Comparison of ENCODE assay signal across 1 cellular context in the genomic region with DNA sequence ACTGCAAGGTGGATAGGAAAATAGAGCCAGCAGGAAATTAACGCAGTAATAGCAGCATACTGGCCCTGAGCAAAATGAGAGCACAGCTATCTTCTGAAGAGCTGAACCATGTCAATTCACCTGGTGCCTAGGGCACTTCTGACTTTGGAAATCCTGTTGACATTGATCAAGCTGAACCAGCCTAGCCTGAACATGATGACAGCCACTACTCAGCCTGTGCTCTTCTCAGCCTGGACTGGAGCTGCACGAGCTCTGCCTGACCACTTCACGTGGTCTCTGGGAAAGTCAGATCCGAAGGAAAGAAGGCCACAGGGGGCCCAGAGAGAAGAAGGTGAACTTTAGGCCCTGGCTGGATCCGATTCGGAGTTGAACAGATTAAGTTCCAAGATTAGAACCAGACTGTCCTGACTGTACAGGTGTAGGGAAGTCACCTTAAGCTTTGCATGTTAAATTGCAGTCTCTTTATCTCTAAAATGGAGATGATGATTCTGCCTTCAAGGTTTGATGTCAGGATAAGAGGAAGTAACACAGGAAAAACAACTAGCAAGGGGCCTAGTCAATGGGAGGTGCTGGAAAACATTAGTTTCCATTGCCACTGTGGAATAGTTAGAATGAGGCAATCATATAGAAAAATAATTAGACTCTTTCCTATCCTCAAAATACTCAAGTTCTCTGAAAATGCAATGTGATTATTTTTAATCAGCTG.
TF ChIP-seq lines count a peak whose summit lies in the region.

No MANE protein-coding gene starts in this region.

TF ChIP-seq in GM12878, 131 proteins besides CTCF, POLR2A, EP300 and RAD21 (continued from another document):
- TF ChIP-seq REST (IDR thresholded peaks at IDR 0.05; ENCODE audit: low read depth, low read length) (no peak), RAD51 (IDR thresholded peaks at IDR 0.05) (no peak), MYC (IDR thresholded peaks at IDR 0.05; ENCODE audit: insufficient read depth, insufficient read length, insufficient replicate concordance, low read length, severe bottlenecking) (no peak), HDAC2 (IDR thresholded peaks at IDR 0.05) (no peak), SPI1 (IDR thresholded peaks at IDR 0.05; ENCODE audit: borderline replicate concordance, insufficient read depth, low read depth, low read length) (no peak), CREM (IDR thresholded peaks at IDR 0.05; ENCODE audit: low read depth) (no peak), GABPA (IDR thresholded peaks at IDR 0.05; ENCODE audit: low read depth) (no peak), RB1 (IDR thresholded peaks at IDR 0.05; ENCODE audit: borderline replicate concordance) (no peak)
- TF ChIP-seq, protein P1, sequence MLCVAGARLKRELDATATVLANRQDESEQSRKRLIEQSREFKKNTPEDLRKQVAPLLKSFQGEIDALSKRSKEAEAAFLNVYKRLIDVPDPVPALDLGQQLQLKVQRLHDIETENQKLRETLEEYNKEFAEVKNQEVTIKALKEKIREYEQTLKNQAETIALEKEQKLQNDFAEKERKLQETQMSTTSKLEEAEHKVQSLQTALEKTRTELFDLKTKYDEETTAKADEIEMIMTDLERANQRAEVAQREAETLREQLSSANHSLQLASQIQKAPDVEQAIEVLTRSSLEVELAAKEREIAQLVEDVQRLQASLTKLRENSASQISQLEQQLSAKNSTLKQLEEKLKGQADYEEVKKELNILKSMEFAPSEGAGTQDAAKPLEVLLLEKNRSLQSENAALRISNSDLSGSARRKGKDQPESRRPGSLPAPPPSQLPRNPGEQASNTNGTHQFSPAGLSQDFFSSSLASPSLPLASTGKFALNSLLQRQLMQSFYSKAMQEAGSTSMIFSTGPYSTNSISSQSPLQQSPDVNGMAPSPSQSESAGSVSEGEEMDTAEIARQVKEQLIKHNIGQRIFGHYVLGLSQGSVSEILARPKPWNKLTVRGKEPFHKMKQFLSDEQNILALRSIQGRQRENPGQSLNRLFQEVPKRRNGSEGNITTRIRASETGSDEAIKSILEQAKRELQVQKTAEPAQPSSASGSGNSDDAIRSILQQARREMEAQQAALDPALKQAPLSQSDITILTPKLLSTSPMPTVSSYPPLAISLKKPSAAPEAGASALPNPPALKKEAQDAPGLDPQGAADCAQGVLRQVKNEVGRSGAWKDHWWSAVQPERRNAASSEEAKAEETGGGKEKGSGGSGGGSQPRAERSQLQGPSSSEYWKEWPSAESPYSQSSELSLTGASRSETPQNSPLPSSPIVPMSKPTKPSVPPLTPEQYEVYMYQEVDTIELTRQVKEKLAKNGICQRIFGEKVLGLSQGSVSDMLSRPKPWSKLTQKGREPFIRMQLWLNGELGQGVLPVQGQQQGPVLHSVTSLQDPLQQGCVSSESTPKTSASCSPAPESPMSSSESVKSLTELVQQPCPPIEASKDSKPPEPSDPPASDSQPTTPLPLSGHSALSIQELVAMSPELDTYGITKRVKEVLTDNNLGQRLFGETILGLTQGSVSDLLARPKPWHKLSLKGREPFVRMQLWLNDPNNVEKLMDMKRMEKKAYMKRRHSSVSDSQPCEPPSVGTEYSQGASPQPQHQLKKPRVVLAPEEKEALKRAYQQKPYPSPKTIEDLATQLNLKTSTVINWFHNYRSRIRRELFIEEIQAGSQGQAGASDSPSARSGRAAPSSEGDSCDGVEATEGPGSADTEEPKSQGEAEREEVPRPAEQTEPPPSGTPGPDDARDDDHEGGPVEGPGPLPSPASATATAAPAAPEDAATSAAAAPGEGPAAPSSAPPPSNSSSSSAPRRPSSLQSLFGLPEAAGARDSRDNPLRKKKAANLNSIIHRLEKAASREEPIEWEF (IDR thresholded peaks at IDR 0.05; ENCODE audit: insufficient replicate concordance, low read depth, low read length) = no peak
